ENCODE assay signal across 40 cellular contexts in the genomic region with DNA sequence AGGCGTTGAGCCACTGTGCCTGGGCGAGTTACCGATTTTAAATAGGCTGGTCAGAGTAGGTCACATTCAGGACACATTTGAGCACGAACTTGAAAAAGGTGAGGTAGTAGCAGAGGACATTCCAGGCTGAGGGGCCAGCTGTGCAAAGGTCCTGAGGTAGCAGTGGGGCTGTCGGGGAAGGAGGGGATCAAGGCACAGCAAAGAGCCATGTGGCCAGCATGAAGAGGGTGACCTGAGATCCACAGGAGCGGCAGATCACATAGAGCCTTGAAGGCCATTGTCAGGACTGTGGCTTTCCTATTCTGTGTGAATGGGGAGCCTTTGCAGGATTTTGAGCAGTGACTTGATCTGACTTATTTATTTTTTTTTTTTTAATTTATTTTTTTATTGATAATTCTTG. TPM values are rescaled to one million over a fixed set of nuclear protein-coding genes. Genes with fewer than 3 reads are reported as not detected.
"Had no signal": no experiment of that assay in that cellular context is flagged by ENCODE, and none has a peak within 500 bp of the region (broad histone marks: within the 10 kb centered on the region; RNA-seq: fewer than 3 reads in every experiment).

No MANE protein-coding gene starts in this region.

- H3K36me3 ChIP-seq: ascending aorta, cardiac muscle cell had no signal

- H3K4me3 ChIP-seq: ascending aorta, cardiac muscle cell had no signal

- H3K4me1 Mint-ChIP-seq: activated B cell treated with CpG ODN at 0.5 μM for 24 hours; activated naive CD8-positive, alpha-beta T cell treated with anti-CD3 and anti-CD28 coated beads, Interleukin-2, amount 10 ng/mL, durations not matched to agents 7 days and 5 days; activated naive CD8-positive, alpha-beta T cell treated with anti-CD3 and anti-CD28 coated beads, Interleukin-2, amount 50 U/mL, for 24 hours; activated T-helper 17 cell treated with anti-CD3 and anti-CD28 coated beads, Interleukin-2, amount 50 U/mL, for 72 hours; brain; central memory CD8-positive, alpha-beta T cell had no signal

- H3K4me1 ChIP-seq: ascending aorta had no signal

- H3K9me3 Mint-ChIP-seq: activated B cell treated with CpG ODN at 0.5 μM for 24 hours; activated CD4-positive, alpha-beta memory T cell treated with anti-CD3 and anti-CD28 coated beads for 36 hours; activated CD4-positive, alpha-beta T cell treated with anti-CD3 and anti-CD28 coated beads, Interleukin-2, amount 10 ng/mL, durations not matched to agents 24 days and 14 days; activated naive CD4-positive, alpha-beta T cell treated with anti-CD3 and anti-CD28 coated beads for 36 hours; activated naive CD8-positive, alpha-beta T cell treated with anti-CD3 and anti-CD28 coated beads, Interleukin-2, amount 10 ng/mL, durations not matched to agents 7 days and 5 days; activated T-cell treated with anti-CD3 and anti-CD28 coated beads, Interleukin-2, amount 50 U/mL, for 4 hours; activated T-helper 1 cell treated with anti-CD3 and anti-CD28 coated beads, Interleukin-12 subunit alpha, Interleukin-12 subunit beta, Interleukin-2, Interleukin-4 antibody, amounts not matched to agents 30 ng/mL and 10 ng/mL and 1 ng/mL, durations not matched to agents 14 hours and 24 hours and 36 hours; activated T-helper 17 cell treated with anti-CD3 and anti-CD28 coated beads, Interleukin-2, amount 50 U/mL, for 72 hours; central memory CD8-positive, alpha-beta T cell had no signal

- H3K27ac Mint-ChIP-seq: activated B cell treated with CpG ODN at 0.5 μM for 24 hours; activated CD4-positive, alpha-beta memory T cell treated with anti-CD3 and anti-CD28 coated beads for 36 hours; activated CD4-positive, alpha-beta T cell treated with anti-CD3 and anti-CD28 coated beads, Interleukin-2, amount 10 ng/mL, durations not matched to agents 24 days and 14 days; activated CD8-positive, alpha-beta T cell treated with anti-CD3 and anti-CD28 coated beads for 36 hours; activated naive CD4-positive, alpha-beta T cell treated with anti-CD3 and anti-CD28 coated beads for 36 hours; activated naive CD4-positive, alpha-beta T cell treated with anti-CD3 and anti-CD28 coated beads, Interleukin-2, amount 50 U/mL, for 72 hours; activated naive CD8-positive, alpha-beta T cell treated with anti-CD3 and anti-CD28 coated beads, Interleukin-2, amount 10 ng/mL, durations not matched to agents 7 days and 5 days; activated naive CD8-positive, alpha-beta T cell treated with anti-CD3 and anti-CD28 coated beads, Interleukin-2, amount 50 U/mL, for 24 hours; activated T-cell treated with anti-CD3 and anti-CD28 coated beads, Interleukin-2, amount 50 U/mL, for 72 hours; activated T-helper 1 cell treated with anti-CD3 and anti-CD28 coated beads, Interleukin-12 subunit alpha, Interleukin-12 subunit beta, Interleukin-2, Interleukin-4 antibody, amounts not matched to agents 30 ng/mL and 10 ng/mL and 1 ng/mL, durations not matched to agents 14 hours and 24 hours and 36 hours; activated T-helper 17 cell treated with anti-CD3 and anti-CD28 coated beads, Interleukin-2, amount 50 U/mL, for 72 hours; brain; T-helper 1 cell treated with Interleukin-12 subunit alpha and Interleukin-12 subunit beta and Interleukin-4 antibody, amounts not matched to agents 30 μg/mL and 1 μg/mL, for 36 hours; T-helper 2 cell treated with Interferon-gamma antibody and Interleukin-4, amounts not matched to agents 5 μg/mL and 100 μg/mL, for 36 hours had no signal

- DNase-seq: activated B cell treated with CpG ODN at 0.5 μM for 24 hours; activated CD4-positive, alpha-beta memory T cell treated with anti-CD3 and anti-CD28 coated beads for 36 hours; activated CD4-positive, alpha-beta T cell treated with anti-CD3 and anti-CD28 coated beads for 4 hours; activated CD4-positive, alpha-beta T cell treated with anti-CD3 and anti-CD28 coated beads, Interleukin-2, amount 10 ng/mL, durations not matched to agents 24 days and 14 days; activated CD4-positive, alpha-beta T cell treated with anti-CD3 and anti-CD28 coated beads, Interleukin-2, amount 50 U/mL, for 1 hour; activated CD4-positive, alpha-beta T cell treated with anti-CD3 and anti-CD28 coated beads, Interleukin-2, amount 50 U/mL, for 4 hours; activated CD4-positive, CD25-positive, alpha-beta regulatory T cell treated with anti-CD3 and anti-CD28 coated beads, Interleukin-2, amount 50 U/mL, for 72 hours; activated CD8-positive, alpha-beta memory T cell treated with anti-CD3 and anti-CD28 coated beads, Interleukin-2, amount 50 U/mL, for 4 hours; activated CD8-positive, alpha-beta T cell treated with anti-CD3 and anti-CD28 coated beads for 36 hours; activated effector memory CD4-positive, alpha-beta T cell treated with anti-CD3 and anti-CD28 coated beads, Interleukin-2, amount 50 U/mL, for 16 hours; activated gamma-delta T cell treated with Interleukin-2 at 50 U/mL for 16 hours; activated naive CD4-positive, alpha-beta T cell; activated naive CD4-positive, alpha-beta T cell treated with anti-CD3 and anti-CD28 coated beads for 36 hours; activated naive CD4-positive, alpha-beta T cell treated with anti-CD3 and anti-CD28 coated beads, Interleukin-2, amount 50 U/mL, for 16 hours; activated naive CD8-positive, alpha-beta T cell treated with anti-CD3 and anti-CD28 coated beads, Interleukin-2, amount 10 ng/mL, durations not matched to agents 7 days and 5 days; activated naive CD8-positive, alpha-beta T cell treated with anti-CD3 and anti-CD28 coated beads, Interleukin-2, amount 50 U/mL, for 24 hours; activated T-cell treated with anti-CD3 and anti-CD28 coated beads for 4 hours; activated T-cell treated with anti-CD3 and anti-CD28 coated beads, Interleukin-2, amount 50 U/mL, for 1 hour; activated T-cell treated with anti-CD3 and anti-CD28 coated beads, Interleukin-2, amount 50 U/mL, for 4 hours; activated T-cell treated with anti-CD3 and anti-CD28 coated beads, Interleukin-2, amount 50 U/mL, for 72 hours; amygdala; anterior cingulate cortex; caudate nucleus; cerebellar nuclear complex; T-helper 1 cell; T-helper 2 cell; T-helper 9 cell had no signal

- H3K9me3 ChIP-seq: ascending aorta had no signal

- H3K27ac ChIP-seq: ascending aorta, cardiac muscle cell, VCaP had no signal

- ATAC-seq: activated CD8-positive, alpha-beta T cell treated with anti-CD3 and anti-CD28 coated beads for 36 hours; activated naive CD4-positive, alpha-beta T cell treated with anti-CD3 and anti-CD28 coated beads, Interleukin-2, amount 50 U/mL, for 72 hours; activated naive CD8-positive, alpha-beta T cell treated with anti-CD3 and anti-CD28 coated beads, Interleukin-2, amount 50 U/mL, for 24 hours; activated T-cell treated with anti-CD3 and anti-CD28 coated beads, Interleukin-2, amount 50 U/mL, for 4 hours; activated T-cell treated with anti-CD3 and anti-CD28 coated beads, Interleukin-2, amount 50 U/mL, for 72 hours; activated T-helper 17 cell treated with anti-CD3 and anti-CD28 coated beads, Interleukin-2, amount 50 U/mL, for 72 hours had no signal

- FAIRE-seq: bronchial epithelial cell, TTC549 had no signal

- H3K27me3 ChIP-seq: ascending aorta, cardiac muscle cell had no signal

- H3K4me3 Mint-ChIP-seq: activated B cell treated with CpG ODN at 0.5 μM for 24 hours; activated CD4-positive, alpha-beta memory T cell treated with anti-CD3 and anti-CD28 coated beads for 36 hours; activated CD4-positive, alpha-beta T cell treated with anti-CD3 and anti-CD28 coated beads, Interleukin-2, amount 10 ng/mL, durations not matched to agents 24 days and 14 days; activated CD8-positive, alpha-beta T cell treated with anti-CD3 and anti-CD28 coated beads for 36 hours; activated naive CD4-positive, alpha-beta T cell treated with anti-CD3 and anti-CD28 coated beads for 36 hours; activated naive CD8-positive, alpha-beta T cell treated with anti-CD3 and anti-CD28 coated beads, Interleukin-2, amount 10 ng/mL, durations not matched to agents 7 days and 5 days; activated naive CD8-positive, alpha-beta T cell treated with anti-CD3 and anti-CD28 coated beads, Interleukin-2, amount 50 U/mL, for 24 hours; activated T-cell treated with anti-CD3 and anti-CD28 coated beads, Interleukin-2, amount 50 U/mL, for 4 hours; activated T-cell treated with anti-CD3 and anti-CD28 coated beads, Interleukin-2, amount 50 U/mL, for 72 hours; activated T-helper 1 cell treated with anti-CD3 and anti-CD28 coated beads, Interleukin-12 subunit alpha, Interleukin-12 subunit beta, Interleukin-2, Interleukin-4 antibody, amounts not matched to agents 30 ng/mL and 10 ng/mL and 1 ng/mL, durations not matched to agents 14 hours and 24 hours and 36 hours; activated T-helper 17 cell treated with anti-CD3 and anti-CD28 coated beads, Interleukin-2, amount 50 U/mL, for 72 hours; brain; central memory CD8-positive, alpha-beta T cell; T-helper 1 cell treated with Interleukin-12 subunit alpha and Interleukin-12 subunit beta and Interleukin-4 antibody, amounts not matched to agents 30 μg/mL and 1 μg/mL, for 36 hours; T-helper 2 cell treated with Interferon-gamma antibody and Interleukin-4, amounts not matched to agents 5 μg/mL and 100 μg/mL, for 36 hours had no signal

- H3K27me3 Mint-ChIP-seq: activated B cell treated with CpG ODN at 0.5 μM for 24 hours; activated CD8-positive, alpha-beta T cell treated with anti-CD3 and anti-CD28 coated beads for 36 hours had no signal

- H3K36me3 Mint-ChIP-seq: activated CD4-positive, alpha-beta memory T cell treated with anti-CD3 and anti-CD28 coated beads for 36 hours; activated naive CD8-positive, alpha-beta T cell treated with anti-CD3 and anti-CD28 coated beads, Interleukin-2, amount 10 ng/mL, durations not matched to agents 7 days and 5 days had no signal

RNA-seq across cellular contexts. Expression of a gene that starts 6.5 kb away (rescaled TPM):
- total RNA-seq: activated B cell treated with CpG ODN at 0.5 μM for 24 hours; activated CD4-positive, alpha-beta memory T cell treated with anti-CD3 and anti-CD28 coated beads for 36 hours; activated CD4-positive, alpha-beta T cell treated with anti-CD3 and anti-CD28 coated beads, Interleukin-2, amount 10 ng/mL, durations not matched to agents 24 days and 14 days; activated CD8-positive, alpha-beta memory T cell treated with anti-CD3 and anti-CD28 coated beads for 36 hours; activated CD8-positive, alpha-beta T cell treated with anti-CD3 and anti-CD28 coated beads for 36 hours; activated naive CD4-positive, alpha-beta T cell treated with anti-CD3 and anti-CD28 coated beads for 36 hours; activated naive CD4-positive, alpha-beta T cell treated with anti-CD3 and anti-CD28 coated beads, Interleukin-2, amount 50 U/mL, for 72 hours; activated naive CD8-positive, alpha-beta T cell treated with anti-CD3 and anti-CD28 coated beads, Interleukin-2, amount 10 ng/mL, durations not matched to agents 7 days and 5 days; activated T-cell treated with anti-CD3 and anti-CD28 coated beads, Interleukin-2, amount 50 U/mL, for 4 hours; activated T-cell treated with anti-CD3 and anti-CD28 coated beads, Interleukin-2, amount 50 U/mL, for 72 hours; activated T-helper 1 cell treated with anti-CD3 and anti-CD28 coated beads, Interleukin-12 subunit alpha, Interleukin-12 subunit beta, Interleukin-2, Interleukin-4 antibody, amounts not matched to agents 30 ng/mL and 10 ng/mL and 1 ng/mL, durations not matched to agents 14 hours and 24 hours and 36 hours; activated T-helper 17 cell treated with anti-CD3 and anti-CD28 coated beads, Interleukin-2, amount 50 U/mL, for 72 hours; ascending aorta; bronchial epithelial cell; cardiac muscle cell had no signal
- polyA plus RNA-seq: cardiac muscle cell had no signal

RNA-seq across cellular contexts. Expression of a gene that starts 19.7 kb away (rescaled TPM):
- total RNA-seq: activated B cell treated with CpG ODN at 0.5 μM for 24 hours; activated CD4-positive, alpha-beta memory T cell treated with anti-CD3 and anti-CD28 coated beads for 36 hours; activated CD8-positive, alpha-beta T cell treated with anti-CD3 and anti-CD28 coated beads for 36 hours; activated naive CD4-positive, alpha-beta T cell treated with anti-CD3 and anti-CD28 coated beads for 36 hours; activated naive CD4-positive, alpha-beta T cell treated with anti-CD3 and anti-CD28 coated beads, Interleukin-2, amount 50 U/mL, for 72 hours; activated T-cell treated with anti-CD3 and anti-CD28 coated beads, Interleukin-2, amount 50 U/mL, for 4 hours; activated T-helper 1 cell treated with anti-CD3 and anti-CD28 coated beads, Interleukin-12 subunit alpha, Interleukin-12 subunit beta, Interleukin-2, Interleukin-4 antibody, amounts not matched to agents 30 ng/mL and 10 ng/mL and 1 ng/mL, durations not matched to agents 14 hours and 24 hours and 36 hours; activated T-helper 17 cell treated with anti-CD3 and anti-CD28 coated beads, Interleukin-2, amount 50 U/mL, for 72 hours; ascending aorta; bronchial epithelial cell; cardiac muscle cell had no signal
